ENCODE assay signal across 26 cellular contexts in genomic region chr20:40446868-40447267, GRCh38.
"Had no signal": no experiment of that assay in that cellular context is flagged by ENCODE, and none has a peak within 500 bp of the region (broad histone marks: within the 10 kb centered on the region; RNA-seq: fewer than 3 reads in every experiment).

No MANE protein-coding gene starts in this region.

- H3K27ac ChIP-seq: ascending aorta, body of pancreas, Peyer's patch, RWPE1, SJCRH30 had no signal

- DNase-seq: activated CD4-positive, alpha-beta T cell treated with anti-CD3 and anti-CD28 coated beads for 4 hours; activated CD8-positive, alpha-beta memory T cell treated with anti-CD3 and anti-CD28 coated beads, Interleukin-2, amount 50 U/mL, for 4 hours; activated CD8-positive, alpha-beta T cell treated with anti-CD3 and anti-CD28 coated beads for 36 hours; activated naive CD8-positive, alpha-beta T cell treated with anti-CD3 and anti-CD28 coated beads, Interleukin-2, amount 50 U/mL, for 24 hours; activated T-cell treated with anti-CD3 and anti-CD28 coated beads, Interleukin-2, amount 50 U/mL, for 72 hours; amniotic stem cell; body of pancreas; Karpas-422; MM.1S; NCI-H1105; NCI-H1436; NCI-H1694 treated with DMSO at 0.1 percent for 48 hours; NCI-H2029 treated with DMSO at 0.1 percent for 48 hours; NCI-H345; NCI-H510A; NCI-H69; Peyer's patch; Right ventricle myocardium superior; SJCRH30; SK-N-SH; T-helper 1 cell had no signal

- FAIRE-seq: K562 had no signal

- H3K27me3 ChIP-seq: ascending aorta, body of pancreas, Peyer's patch had no signal

- H3K4me1 ChIP-seq: ascending aorta, body of pancreas, Peyer's patch, SJCRH30 had no signal

- H3K36me3 Mint-ChIP-seq: activated naive CD4-positive, alpha-beta T cell treated with anti-CD3 and anti-CD28 coated beads, Interleukin-2, amount 50 U/mL, for 24 hours had no signal

- ATAC-seq: activated CD4-positive, CD25-positive, alpha-beta regulatory T cell treated with anti-CD3 and anti-CD28 coated beads, Interleukin-2, amount 50 U/mL, for 24 hours; activated CD8-positive, alpha-beta T cell treated with anti-CD3 and anti-CD28 coated beads for 36 hours; activated naive CD8-positive, alpha-beta T cell treated with anti-CD3 and anti-CD28 coated beads, Interleukin-2, amount 50 U/mL, for 24 hours; activated T-cell treated with anti-CD3 and anti-CD28 coated beads, Interleukin-2, amount 50 U/mL, for 72 hours; body of pancreas; K562 had no signal

- H3K9me3 ChIP-seq: ascending aorta, body of pancreas, Peyer's patch, SJCRH30, SK-N-SH had no signal

- H3K4me1 Mint-ChIP-seq: activated naive CD4-positive, alpha-beta T cell treated with anti-CD3 and anti-CD28 coated beads, Interleukin-2, amount 50 U/mL, for 24 hours; activated naive CD8-positive, alpha-beta T cell treated with anti-CD3 and anti-CD28 coated beads, Interleukin-2, amount 50 U/mL, for 24 hours had no signal

- H3K36me3 ChIP-seq: ascending aorta, Peyer's patch, SJCRH30 had no signal

- H3K27ac Mint-ChIP-seq: activated CD8-positive, alpha-beta T cell treated with anti-CD3 and anti-CD28 coated beads for 36 hours; activated naive CD4-positive, alpha-beta T cell treated with anti-CD3 and anti-CD28 coated beads, Interleukin-2, amount 50 U/mL, for 24 hours; activated naive CD8-positive, alpha-beta T cell treated with anti-CD3 and anti-CD28 coated beads, Interleukin-2, amount 50 U/mL, for 24 hours; activated T-cell treated with anti-CD3 and anti-CD28 coated beads, Interleukin-2, amount 50 U/mL, for 72 hours had no signal

- H3K4me3 Mint-ChIP-seq: activated CD8-positive, alpha-beta T cell treated with anti-CD3 and anti-CD28 coated beads for 36 hours; activated naive CD4-positive, alpha-beta T cell treated with anti-CD3 and anti-CD28 coated beads, Interleukin-2, amount 50 U/mL, for 24 hours; activated naive CD8-positive, alpha-beta T cell treated with anti-CD3 and anti-CD28 coated beads, Interleukin-2, amount 50 U/mL, for 24 hours; activated T-cell treated with anti-CD3 and anti-CD28 coated beads, Interleukin-2, amount 50 U/mL, for 72 hours had no signal

- H3K9ac ChIP-seq: SK-N-SH had no signal

- H3K4me3 ChIP-seq: ascending aorta, body of pancreas, K562, Peyer's patch, SJCRH30 had no signal

- H3K9me3 Mint-ChIP-seq: activated CD8-positive, alpha-beta T cell treated with anti-CD3 and anti-CD28 coated beads for 36 hours; activated naive CD4-positive, alpha-beta T cell treated with anti-CD3 and anti-CD28 coated beads, Interleukin-2, amount 50 U/mL, for 24 hours; activated naive CD8-positive, alpha-beta T cell treated with anti-CD3 and anti-CD28 coated beads, Interleukin-2, amount 50 U/mL, for 24 hours; activated T-cell treated with anti-CD3 and anti-CD28 coated beads, Interleukin-2, amount 50 U/mL, for 72 hours had no signal
